30 cellular contexts compared by ENCODE assay signal in the genomic region with DNA sequence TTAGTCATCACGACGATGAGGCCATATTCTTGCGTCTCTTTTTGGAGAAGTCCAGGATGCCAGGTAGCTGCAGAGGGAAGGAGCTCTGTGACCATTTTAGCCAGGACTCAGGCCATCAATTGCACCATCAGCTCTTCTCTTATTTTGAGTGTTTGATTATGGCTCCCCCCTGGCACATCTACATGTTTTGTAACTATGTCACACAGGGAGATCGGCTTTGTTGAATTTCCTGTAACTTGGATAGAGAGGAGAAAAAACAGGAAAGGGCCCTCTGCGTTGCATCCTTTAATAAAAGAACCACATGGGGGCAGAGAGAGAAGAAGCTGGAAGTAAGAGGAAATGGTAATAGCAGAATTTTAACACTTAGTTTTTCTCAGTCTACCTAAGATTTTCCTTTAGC.
DNase-seq lines count a peak whose midpoint lies in the region; ATAC-seq, FAIRE-seq and TF ChIP-seq lines count a peak whose summit lies in the region.
"Had no signal": no experiment of that assay in that cellular context is flagged by ENCODE, and none has a peak within 500 bp of the region (broad histone marks: within the 10 kb centered on the region; RNA-seq: fewer than 3 reads in every experiment).

No MANE protein-coding gene starts in this region.

- no peak overlapping the region for H3K4me3 Mint-ChIP-seq in stimulated activated naive CD8-positive, alpha-beta T cell treated with anti-CD3 and anti-CD28 coated beads, Interleukin-15, amount 100 ng/mL, for 72 hours
- H3K4me3 Mint-ChIP-seq: activated CD8-positive, alpha-beta T cell treated with anti-CD3 and anti-CD28 coated beads for 36 hours; activated naive CD8-positive, alpha-beta T cell treated with anti-CD3 and anti-CD28 coated beads, Interleukin-2, amount 10 ng/mL, durations not matched to agents 7 days and 5 days; naive thymus-derived CD8-positive, alpha-beta T cell; type B pancreatic cell had no signal

- H3K4me2 ChIP-seq in H1 (ENCODE audit: insufficient read depth in 1 of 2, low read depth in 2 of 2, low read length in 2 of 2) (no peak overlapping the region), neural cell (ENCODE audit: low read length) (no peak overlapping the region)
- H3K4me2 ChIP-seq: BLaER1 had no signal

- POLR2A ChIA-PET in H1 (lab: Charles Lee; ENCODE audit: partially characterized antibody) = interaction anchor here (1.6 kb wide), 1 partner anchor 12 kb away, joined by 5 read pairs; no protein-coding TSS in a partner anchor

- H4K20me1 ChIP-seq in H1 (replicated peaks in 1 of 2; ENCODE audit: control insufficient read depth in 1 of 2, insufficient read depth in 2 of 2, low read length in 2 of 2) (no peaks in the 10 kb centered on the region), neural cell (ENCODE audit: insufficient read depth) (no peaks in the 10 kb centered on the region)
- H4K20me1 ChIP-seq: BLaER1 had no signal

- no peak overlapping the region for H3K4ac ChIP-seq in H1 (replicated peaks; ENCODE audit: insufficient read length, low read depth, low read length)

- H4K91ac ChIP-seq in H1 (replicated peaks; ENCODE audit: insufficient read length, low read length) = no peak overlapping the region

- no peaks in the 10 kb centered on the region for H3F3A ChIP-seq in neural cell (ENCODE audit: insufficient read depth, low read length, poor library complexity, severe bottlenecking)

- TF ChIP-seq CTCF in H1 (IDR thresholded peaks at IDR 0.05; ENCODE audit: control extremely low read depth in 1 of 3, insufficient read depth in 1 of 3, low read depth in 1 of 3, low read length in 3 of 3) (no peak), neural cell (IDR thresholded peaks at IDR 0.05; ENCODE audit: poor library complexity, severe bottlenecking) (peak; percentile 22)

- no peaks in the 10 kb centered on the region for H3K79me2 ChIP-seq in H1 (ENCODE audit: control insufficient read depth in 1 of 2, insufficient read depth in 2 of 2, low read length in 2 of 2)
- no peaks in the 10 kb centered on the region for H3K79me2 ChIP-seq in neural cell (replicated peaks; ENCODE audit: insufficient read depth, low read length)
- H3K79me2 ChIP-seq: parathyroid adenoma had no signal

- H2BK12ac ChIP-seq in H1 (ENCODE audit: low read depth, low read length) = 0 out of 2 replicates have a peak overlapping the region, but pooled peaks have one; percentile 41

- no peak for TF ChIP-seq EP300 in H1 (IDR thresholded peaks at IDR 0.05; ENCODE audit: borderline replicate concordance in 1 of 2, low read depth in 2 of 2, low read length in 2 of 2)
- TF ChIP-seq EP300 in neural cell (conservative IDR thresholded peaks at IDR 0.05; ENCODE audit: poor library complexity, severe bottlenecking) = no peak

- peak; percentile 22 for DNase-seq in GF-D8 (lab: John Stamatoyannopoulos, UW)
- DNase-seq in NCI-H526 treated with DMSO at 0.1 percent for 48 hours (lab: John Stamatoyannopoulos, UW) = peak; percentile 25
- no peak for DNase-seq in H1 (ENCODE audit: low read depth in 1 of 2, low spot score in 2 of 2)
- no peak for DNase-seq in anterior cingulate cortex (lab: John Stamatoyannopoulos, UW)
- no peak for DNase-seq in amygdala (lab: John Stamatoyannopoulos, UW)
- no peak for DNase-seq in NCI-H1694 treated with DMSO at 0.1 percent for 48 hours (lab: John Stamatoyannopoulos, UW)
- DNase-seq in stimulated activated naive CD8-positive, alpha-beta T cell treated with anti-CD3 and anti-CD28 coated beads, Interleukin-15, amount 100 ng/mL, for 72 hours = no peak
- DNase-seq: ACHN; activated CD4-positive, CD25-positive, alpha-beta regulatory T cell treated with anti-CD3 and anti-CD28 coated beads, Interleukin-2, amount 50 U/mL, for 72 hours; activated CD8-positive, alpha-beta T cell treated with anti-CD3 and anti-CD28 coated beads for 36 hours; activated effector memory CD4-positive, alpha-beta T cell treated with Interleukin-2 at 50 U/mL for 16 hours; activated naive CD8-positive, alpha-beta T cell treated with anti-CD3 and anti-CD28 coated beads, Interleukin-2, amount 10 ng/mL, durations not matched to agents 7 days and 5 days; activated T-cell treated with anti-CD3 and anti-CD28 coated beads for 4 hours; Caco-2; DMS79; glutamatergic neuron; GM23248; Karpas-422; naive thymus-derived CD8-positive, alpha-beta T cell; NCI-H1694; NCI-H524 treated with DMSO at 0.1 percent for 48 hours; stimulated activated CD4-positive, alpha-beta T cell treated with anti-CD3 and anti-CD28 coated beads, Interleukin-4, amount 100 ng/mL, for 1 hour; substantia nigra had no signal

- no peaks in the 10 kb centered on the region for H3K79me1 ChIP-seq in H1 (ENCODE audit: low read depth, low read length)

- CTCF ChIA-PET in H1 (lab: Charles Lee; ENCODE audit: partially characterized antibody) = interaction anchor here (0.7 to 1.5 kb wide), 5 partner anchors 8 to 242 kb away, joined by 3 to 7 read pairs (median 3); no protein-coding TSS in a partner anchor

- H3K9ac ChIP-seq in H1 (replicated peaks in 1 of 4; ENCODE audit: extremely low read depth in 1 of 4, low read depth in 3 of 4, low read length in 3 of 4) = no peak overlapping the region
- H3K9ac ChIP-seq in neural cell (ENCODE audit: low read length) = no peak overlapping the region
- H3K9ac ChIP-seq: BLaER1, GM23248, parathyroid adenoma had no signal

- H3K9me3 Mint-ChIP-seq in stimulated activated naive CD8-positive, alpha-beta T cell treated with anti-CD3 and anti-CD28 coated beads, Interleukin-15, amount 100 ng/mL, for 72 hours = no peaks in the 10 kb centered on the region
- H3K9me3 Mint-ChIP-seq: activated CD8-positive, alpha-beta T cell treated with anti-CD3 and anti-CD28 coated beads for 36 hours; activated naive CD8-positive, alpha-beta T cell treated with anti-CD3 and anti-CD28 coated beads, Interleukin-2, amount 10 ng/mL, durations not matched to agents 7 days and 5 days; type B pancreatic cell had no signal

- no peaks in the 10 kb centered on the region for H3K9me2 ChIP-seq in neural cell (ENCODE audit: insufficient read depth, low read length)

- H3K4me1 ChIP-seq in H1 (replicated peaks in 1 of 4; ENCODE audit: control insufficient read depth in 3 of 4, insufficient read depth in 4 of 4, low read length in 3 of 4) = peaks cover 0 to 10% (median 4%) of the 10 kb centered on the region in 4 experiments; a peak in 4 of 7 replicates
- H3K4me1 ChIP-seq: BLaER1, Caco-2, parathyroid adenoma, right atrium auricular region had no signal

- no peaks in the 10 kb centered on the region for H3K23me2 ChIP-seq in H1 (ENCODE audit: low read depth, low read length)

- H3K36me3 ChIP-seq in H1 (ENCODE audit: control insufficient read depth in 2 of 4, insufficient read depth in 4 of 4, low read length in 3 of 4) (no peaks in the 10 kb centered on the region), neural cell (ENCODE audit: insufficient read depth, low read length) (no peaks in the 10 kb centered on the region)
- H3K36me3 ChIP-seq: BLaER1, right atrium auricular region had no signal

- H3K9me3 ChIP-seq in H1 (ENCODE audit: insufficient read depth in 2 of 2, low read depth in 1 of 2, low read length in 1 of 2) (no peaks in the 10 kb centered on the region), neural cell (ENCODE audit: low read length) (no peaks in the 10 kb centered on the region)
- H3K9me3 ChIP-seq: BLaER1, Caco-2, right atrium auricular region had no signal

- no peaks in the 10 kb centered on the region for H3K27me3 ChIP-seq in H1 (replicated peaks in 1 of 4; ENCODE audit: control insufficient read depth in 3 of 4, extremely low read depth in 1 of 4, insufficient read depth in 3 of 4, low read length in 3 of 4)
- H3K27me3 ChIP-seq in neural cell (ENCODE audit: insufficient read depth, low read depth, low read length) = no peaks in the 10 kb centered on the region
- H3K27me3 ChIP-seq: BLaER1, right atrium auricular region had no signal

- WGBS in H1 (ENCODE audit: extremely low coverage in 1 of 2, insufficient coverage in 1 of 2, insufficient read length in 1 of 2, insufficient replicate concordance in 2 of 2, low coverage in 1 of 2, low lambda C conversion rate in 2 of 2, missing lambda C conversion rate in 1 of 2), 2 experiments = 72% methylated on average over 5 of the region's 5 CpGs; no CpG with 5 or more reads in 1 of the 2 experiments

- no peaks in the 10 kb centered on the region for H3K4me1 Mint-ChIP-seq in stimulated activated naive CD8-positive, alpha-beta T cell treated with anti-CD3 and anti-CD28 coated beads, Interleukin-15, amount 100 ng/mL, for 72 hours
- H3K4me1 Mint-ChIP-seq: activated naive CD8-positive, alpha-beta T cell treated with anti-CD3 and anti-CD28 coated beads, Interleukin-2, amount 10 ng/mL, durations not matched to agents 7 days and 5 days; naive thymus-derived CD8-positive, alpha-beta T cell had no signal

- H2BK15ac ChIP-seq in H1 (ENCODE audit: low read length) = no peak overlapping the region

- H3K4me3 ChIP-seq in H1 (ENCODE audit: extremely low read depth in 1 of 4, insufficient read depth in 2 of 4, low read depth in 3 of 4, low read length in 4 of 4) (no peak overlapping the region), neural cell (ENCODE audit: low read length) (no peak overlapping the region)
- H3K4me3 ChIP-seq: BLaER1, GM23248, right atrium auricular region had no signal

- H2BK120ac ChIP-seq in H1 (replicated peaks; ENCODE audit: low read depth, low read length) = no peak overlapping the region

- no peak for ATAC-seq in stimulated activated naive CD8-positive, alpha-beta T cell treated with anti-CD3 and anti-CD28 coated beads, Interleukin-15, amount 100 ng/mL, for 72 hours
- ATAC-seq: activated CD8-positive, alpha-beta T cell treated with anti-CD3 and anti-CD28 coated beads for 36 hours; naive thymus-derived CD8-positive, alpha-beta T cell had no signal

- H2BK5ac ChIP-seq in H1 (ENCODE audit: low read depth, low read length) = no peak overlapping the region

- TF ChIP-seq RAD21 in H1 (IDR thresholded peaks at IDR 0.05 in 1 of 2, conservative IDR thresholded peaks at IDR 0.05 in 1 of 2; ENCODE audit: low read depth in 2 of 2, low read length in 2 of 2) = no peak
- TF ChIP-seq RAD21 in neural cell (conservative IDR thresholded peaks at IDR 0.05) = no peak

- H3K27ac Mint-ChIP-seq in stimulated activated naive CD8-positive, alpha-beta T cell treated with anti-CD3 and anti-CD28 coated beads, Interleukin-15, amount 100 ng/mL, for 72 hours = no peak overlapping the region
- H3K27ac Mint-ChIP-seq: activated CD8-positive, alpha-beta T cell treated with anti-CD3 and anti-CD28 coated beads for 36 hours; activated naive CD8-positive, alpha-beta T cell treated with anti-CD3 and anti-CD28 coated beads, Interleukin-2, amount 10 ng/mL, durations not matched to agents 7 days and 5 days; naive thymus-derived CD8-positive, alpha-beta T cell; type B pancreatic cell had no signal

- no peak overlapping the region for H4K8ac ChIP-seq in H1 (ENCODE audit: extremely low read depth, insufficient read depth, low read length)

- H3K23ac ChIP-seq in H1 (ENCODE audit: insufficient read length) = no peak overlapping the region

- FAIRE-seq in H1 (lab: Jason Lieb, UNC) = no peak
- FAIRE-seq: keratinocyte had no signal

- H2AK5ac ChIP-seq in H1 (ENCODE audit: low read depth, low read length) = no peak overlapping the region

- no peak overlapping the region for H4K5ac ChIP-seq in H1 (ENCODE audit: insufficient read length, low read depth, low read length)

- no peak for TF ChIP-seq POLR2A in H1 (IDR thresholded peaks at IDR 0.05; ENCODE audit: control extremely low read depth in 1 of 2, low read depth in 2 of 2, low read length in 2 of 2)

- no peak overlapping the region for H3K18ac ChIP-seq in H1 (ENCODE audit: extremely low read depth, low read length)

- no peak overlapping the region for H3K56ac ChIP-seq in H1 (replicated peaks; ENCODE audit: insufficient read length, low read depth, low read length)

- no peak overlapping the region for H3K14ac ChIP-seq in H1 (ENCODE audit: insufficient read length)

- H3K27me3 Mint-ChIP-seq in stimulated activated naive CD8-positive, alpha-beta T cell treated with anti-CD3 and anti-CD28 coated beads, Interleukin-15, amount 100 ng/mL, for 72 hours = peaks cover 6% of the 10 kb centered on the region
- H3K27me3 Mint-ChIP-seq: activated CD8-positive, alpha-beta T cell treated with anti-CD3 and anti-CD28 coated beads for 36 hours had no signal

- H2AFZ ChIP-seq in H1 (ENCODE audit: low read length) = 0 out of 2 replicates have a peak overlapping the region, but pooled peaks have one; percentile 14
- H2AFZ ChIP-seq in neural cell (ENCODE audit: low read depth, low read length) = no peak overlapping the region
- H2AFZ ChIP-seq: GM23248, parathyroid adenoma had no signal

- H3K27ac ChIP-seq in H1 (ENCODE audit: low read depth, low read length) = no peak overlapping the region
- H3K27ac ChIP-seq in neural cell (ENCODE audit: low read length) = no peak overlapping the region
- H3K27ac ChIP-seq: BLaER1, GM23248, parathyroid adenoma, right atrium auricular region, RWPE1 had no signal

- H2BK20ac ChIP-seq in H1 (ENCODE audit: low read length) = no peak overlapping the region

Comparison
In these comparisons a context has a peak if more than half of its experiments do, and no peak if none do; other contexts are left out.
1. DNase-seq: peak in GF-D8 (single experiment) and NCI-H526 treated with DMSO at 0.1 percent for 48 hours (single experiment); none in H1 (0 of 2), anterior cingulate cortex (0 of 58), amygdala (0 of 56), NCI-H1694 treated with DMSO at 0.1 percent for 48 hours (single experiment) and stimulated activated naive CD8-positive, alpha-beta T cell treated with anti-CD3 and anti-CD28 coated beads, Interleukin-15, amount 100 ng/mL, for 72 hours (0 of 2).